23 cellular contexts compared by ENCODE assay signal in the genomic region with DNA sequence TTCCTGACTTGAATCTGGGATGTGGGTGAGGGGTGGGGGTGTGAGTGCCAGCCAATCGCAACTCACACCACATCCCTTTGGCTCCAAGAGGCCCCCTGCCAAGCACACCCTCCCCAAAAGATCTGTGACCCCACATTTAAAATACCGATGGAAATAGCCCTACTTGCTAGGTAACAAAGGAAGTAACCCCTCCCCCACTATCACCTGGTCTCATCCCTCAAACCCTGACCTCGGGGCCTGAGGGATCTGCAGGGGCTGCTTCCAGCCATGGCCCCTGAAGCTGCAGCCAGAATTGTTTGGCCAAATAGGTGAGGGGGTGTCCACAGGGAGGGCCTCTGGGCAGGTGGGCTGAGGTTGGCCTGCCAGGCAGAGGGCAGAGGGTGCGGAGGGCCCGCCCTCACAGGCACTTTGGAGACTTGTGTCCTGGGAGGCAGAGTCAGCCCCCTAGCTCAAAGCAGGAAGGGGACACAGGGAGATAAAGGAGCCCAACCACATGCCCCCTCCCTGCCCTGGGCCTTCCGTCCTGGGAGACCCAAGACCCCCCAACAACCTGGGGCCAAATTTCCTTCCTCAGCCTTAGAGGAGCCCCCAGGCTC. TPM values are rescaled to one million over a fixed set of nuclear protein-coding genes. Genes with fewer than 3 reads are reported as not detected.
"Had no signal": no experiment of that assay in that cellular context is flagged by ENCODE, and none has a peak within 500 bp of the region (broad histone marks: within the 10 kb centered on the region; RNA-seq: fewer than 3 reads in every experiment).

No MANE protein-coding gene starts in this region.

- H3K4me1 ChIP-seq: foreskin keratinocyte, testis, transverse colon had no signal

- H3K9me3 Mint-ChIP-seq: activated CD4-positive, alpha-beta memory T cell treated with anti-CD3 and anti-CD28 coated beads, Interleukin-2, amount 10 ng/mL, durations not matched to agents 7 days and 5 days; activated T-cell treated with anti-CD3 and anti-CD28 coated beads, Interleukin-2, amount 50 U/mL, for 24 hours; mesothelial cell of epicardium; neural crest cell had no signal

- ATAC-seq: foreskin keratinocyte; naive thymus-derived CD4-positive, alpha-beta T cell; sciatic nerve; stimulated activated naive CD8-positive, alpha-beta T cell treated with anti-CD3 and anti-CD28 coated beads, Interleukin-15, Interleukin-2, amounts not matched to agents 100 U/mL and 50 U/mL, for 24 hours; T-helper 17 cell had no signal

- H3K4me3 Mint-ChIP-seq: activated CD4-positive, alpha-beta memory T cell treated with anti-CD3 and anti-CD28 coated beads, Interleukin-2, amount 10 ng/mL, durations not matched to agents 7 days and 5 days; activated CD4-positive, alpha-beta T cell treated with anti-CD3 and anti-CD28 coated beads, Interleukin-2, amount 10 ng/mL, durations not matched to agents 7 days and 5 days; activated T-cell treated with anti-CD3 and anti-CD28 coated beads, Interleukin-2, amount 50 U/mL, for 24 hours; mesothelial cell of epicardium; naive thymus-derived CD4-positive, alpha-beta T cell; neural crest cell had no signal

- H3K27ac Mint-ChIP-seq: activated CD4-positive, alpha-beta memory T cell treated with anti-CD3 and anti-CD28 coated beads, Interleukin-2, amount 10 ng/mL, durations not matched to agents 7 days and 5 days; activated CD4-positive, alpha-beta T cell treated with anti-CD3 and anti-CD28 coated beads, Interleukin-2, amount 10 ng/mL, durations not matched to agents 7 days and 5 days; activated T-cell treated with anti-CD3 and anti-CD28 coated beads, Interleukin-2, amount 50 U/mL, for 24 hours; mesothelial cell of epicardium; T-helper 17 cell had no signal

- DNase-seq: activated CD4-positive, alpha-beta memory T cell treated with anti-CD3 and anti-CD28 coated beads, Interleukin-2, amount 10 ng/mL, durations not matched to agents 7 days and 5 days; activated CD4-positive, alpha-beta T cell treated with anti-CD3 and anti-CD28 coated beads for 1 hour; activated CD4-positive, alpha-beta T cell treated with anti-CD3 and anti-CD28 coated beads, Interleukin-2, amount 10 ng/mL, durations not matched to agents 7 days and 5 days; activated CD8-positive, alpha-beta memory T cell treated with anti-CD3 and anti-CD28 coated beads, Interleukin-2, amount 50 U/mL, for 48 hours; activated gamma-delta T cell treated with Interleukin-2 at 50 U/mL for 16 hours; activated naive CD4-positive, alpha-beta T cell treated with anti-CD3 and anti-CD28 coated beads, Interleukin-2, amount 50 U/mL, for 16 hours; activated T-cell treated with anti-CD3 and anti-CD28 coated beads, Interleukin-2, amount 50 U/mL, for 24 hours; amygdala; caudate nucleus; foreskin keratinocyte; heart right ventricle; naive thymus-derived CD4-positive, alpha-beta T cell; stimulated activated CD4-positive, alpha-beta T cell treated with anti-CD3 and anti-CD28 coated beads, Interleukin-12 subunit alpha, Interleukin-12 subunit beta, amount 100 ng/mL, for 4 hours; stimulated activated CD4-positive, alpha-beta T cell treated with anti-CD3 and anti-CD28 coated beads, Interleukin-4, amount 100 ng/mL, for 1 hour; stimulated activated naive CD8-positive, alpha-beta T cell treated with anti-CD3 and anti-CD28 coated beads, Interleukin-15, Interleukin-2, amounts not matched to agents 100 U/mL and 50 U/mL, for 24 hours; T-helper 17 cell; testis; transverse colon had no signal

- H3K4me1 Mint-ChIP-seq: mesothelial cell of epicardium had no signal

- H3K27me3 ChIP-seq: esophagus muscularis mucosa, foreskin keratinocyte, heart right ventricle, testis, transverse colon had no signal

- H3K36me3 Mint-ChIP-seq: mesothelial cell of epicardium; naive thymus-derived CD4-positive, alpha-beta T cell had no signal

- H3K9me3 ChIP-seq: testis, transverse colon had no signal

- H3K4me3 ChIP-seq: esophagus muscularis mucosa, heart right ventricle, skin epidermis, testis, transverse colon had no signal

- H3K27ac ChIP-seq: esophagus muscularis mucosa, foreskin keratinocyte, heart right ventricle, skin epidermis, testis, transverse colon had no signal

RNA-seq across cellular contexts. Expression of a gene that starts 37.2 kb away (rescaled TPM):
- total RNA-seq: activated CD4-positive, alpha-beta memory T cell treated with anti-CD3 and anti-CD28 coated beads, Interleukin-2, amount 10 ng/mL, durations not matched to agents 7 days and 5 days had no signal
